14 cellular contexts compared by ENCODE assay signal in the genomic region with DNA sequence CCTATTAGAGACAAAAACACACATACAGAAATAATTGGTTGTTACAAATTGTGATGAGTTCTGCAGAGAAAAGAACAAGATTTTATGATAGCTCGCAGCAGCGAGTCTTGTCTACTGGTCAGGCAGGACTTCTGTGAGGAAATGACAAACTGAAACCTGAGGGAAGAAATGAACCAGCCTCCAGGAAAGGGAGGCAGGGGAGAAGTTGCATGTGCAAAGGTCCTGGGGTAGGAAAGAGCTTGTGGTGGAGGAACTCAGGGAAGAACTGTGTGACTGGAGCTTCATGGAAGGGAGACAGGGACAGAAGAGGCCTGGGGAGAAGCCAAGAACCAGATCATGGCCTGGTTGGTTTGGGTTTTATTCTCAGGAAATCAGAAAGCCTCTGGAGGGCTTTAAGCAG. TPM values are rescaled to one million over a fixed set of nuclear protein-coding genes. Genes with fewer than 3 reads are reported as not detected.
DNase-seq lines count a peak whose midpoint lies in the region; ATAC-seq and TF ChIP-seq lines count a peak whose summit lies in the region.
"Had no signal": no experiment of that assay in that cellular context is flagged by ENCODE, and none has a peak within 500 bp of the region (broad histone marks: within the 10 kb centered on the region; RNA-seq: fewer than 3 reads in every experiment).

No MANE protein-coding gene starts in this region.

- peaks cover 20% of the 10 kb centered on the region for H3F3A ChIP-seq in neural progenitor cell (ENCODE audit: low read depth)

- no peaks in the 10 kb centered on the region for H3K9me3 ChIP-seq in NT2/D1 (ENCODE audit: insufficient read depth, low read length)
- H3K9me3 ChIP-seq in neural progenitor cell (ENCODE audit: low read depth) = no peaks in the 10 kb centered on the region
- H3K9me3 ChIP-seq in trophoblast cell (ENCODE audit: insufficient read depth, low read depth, low read length) = no peaks in the 10 kb centered on the region
- H3K9me3 ChIP-seq: testis had no signal

- H2AFZ ChIP-seq in neural progenitor cell (replicated peaks) (no peak overlapping the region), trophoblast cell (ENCODE audit: insufficient read depth, low read length, poor library complexity) (no peak overlapping the region)

- DNase-seq in activated CD4-positive, alpha-beta T cell treated with anti-CD3 and anti-CD28 coated beads for 36 hours = no peak
- DNase-seq in activated CD4-positive, alpha-beta T cell treated with anti-CD3 and anti-CD28 coated beads, Interleukin-2, amount 50 U/mL, for 1 hour = no peak
- no peak for DNase-seq in NT2/D1 (ENCODE audit: low read depth, low spot score)
- no peak for DNase-seq in central memory CD8-positive, alpha-beta T cell (ENCODE audit: low spot score in 2 of 2)
- DNase-seq in neural progenitor cell (ENCODE audit: low spot score) = no peak
- DNase-seq in NCI-H2171 (lab: John Stamatoyannopoulos, UW) = no peak
- no peak for DNase-seq in hypothalamus (lab: John Stamatoyannopoulos, UW)
- no peak for DNase-seq in trophoblast cell
- DNase-seq: ACHN, DMS79, NCI-H187 treated with DMSO at 0.1 percent for 48 hours, testis had no signal

- POLR2A ChIA-PET in activated CD4-positive, alpha-beta T cell treated with anti-CD3 and anti-CD28 coated beads for 36 hours (lab: Charles Lee) = no interaction called here

- peaks cover 17% of the 10 kb centered on the region for H3K79me2 ChIP-seq in neural progenitor cell (ENCODE audit: low read depth)
- peaks cover 10% of the 10 kb centered on the region for H3K79me2 ChIP-seq in trophoblast cell (ENCODE audit: control insufficient read depth, insufficient read depth, low read length, poor library complexity)

- peaks cover 30% of the 10 kb centered on the region for H4K20me1 ChIP-seq in neural progenitor cell (ENCODE audit: low read depth)

- no peak overlapping the region for H4K8ac ChIP-seq in trophoblast cell (ENCODE audit: low read depth, low read length)

- H3K27me3 Mint-ChIP-seq in activated CD4-positive, alpha-beta T cell treated with anti-CD3 and anti-CD28 coated beads for 36 hours = no peaks in the 10 kb centered on the region
- no peaks in the 10 kb centered on the region for H3K27me3 Mint-ChIP-seq in central memory CD8-positive, alpha-beta T cell
- peaks cover 9% of the 10 kb centered on the region for H3K27me3 Mint-ChIP-seq in neural progenitor cell (ENCODE audit: insufficient read depth, low read depth)

- no peak overlapping the region for H3K14ac ChIP-seq in trophoblast cell (ENCODE audit: low read length)

- peaks cover 8% of the 10 kb centered on the region for H3K4me1 ChIP-seq in NT2/D1 (ENCODE audit: insufficient read depth, insufficient read length)
- H3K4me1 ChIP-seq in neural progenitor cell = peaks cover 7% of the 10 kb centered on the region
- H3K4me1 ChIP-seq in trophoblast cell (ENCODE audit: control insufficient read depth in 1 of 2, insufficient read depth in 2 of 2, low read length in 2 of 2) = peaks cover 5 to 12% of the 10 kb centered on the region in 2 experiments

- intact Hi-C loops in activated CD4-positive, alpha-beta T cell treated with anti-CD3 and anti-CD28 coated beads for 36 hours (cut with DNase I, micrococcal nuclease) = no loop called here

- no peak overlapping the region for H3K18ac ChIP-seq in trophoblast cell (ENCODE audit: low read length)

- H2BK5ac ChIP-seq in trophoblast cell (ENCODE audit: low read depth, low read length, poor library complexity) = no peak overlapping the region

- H2BK12ac ChIP-seq in trophoblast cell (ENCODE audit: low read length) = no peak overlapping the region

- H3K36me3 ChIP-seq in NT2/D1 (ENCODE audit: insufficient read depth, insufficient read length, low read length) = peaks cover 58% of the 10 kb centered on the region
- peaks cover 4% of the 10 kb centered on the region for H3K36me3 ChIP-seq in neural progenitor cell
- peaks cover 41 to 44% of the 10 kb centered on the region in 2 experiments for H3K36me3 ChIP-seq in trophoblast cell (ENCODE audit: control insufficient read depth in 1 of 2, insufficient read depth in 2 of 2, low read length in 2 of 2)

- H3K4me1 Mint-ChIP-seq in activated CD4-positive, alpha-beta T cell treated with anti-CD3 and anti-CD28 coated beads for 36 hours = peaks cover 32% of the 10 kb centered on the region
- H3K4me1 Mint-ChIP-seq in central memory CD8-positive, alpha-beta T cell = peaks cover 32% of the 10 kb centered on the region
- peaks cover 21% of the 10 kb centered on the region for H3K4me1 Mint-ChIP-seq in neural progenitor cell

- CTCF ChIA-PET in activated CD4-positive, alpha-beta T cell treated with anti-CD3 and anti-CD28 coated beads for 36 hours (lab: Charles Lee) = interaction anchor here (0.9 to 1.5 kb wide), 5 partner anchors 18 to 301 kb away, joined by 3 to 7 read pairs (median 3); no protein-coding TSS in a partner anchor

- WGBS in trophoblast cell (ENCODE audit: extremely low coverage, insufficient coverage, insufficient read length) = no CpG with 5 or more reads among the region's 2 CpGs

- H3K27me3 ChIP-seq in NT2/D1 (ENCODE audit: insufficient read depth, insufficient read length) (peaks cover 10% of the 10 kb centered on the region), neural progenitor cell (no peaks in the 10 kb centered on the region), trophoblast cell (ENCODE audit: insufficient read depth, low read length) (no peaks in the 10 kb centered on the region)
- H3K27me3 ChIP-seq: testis had no signal

- H3K9ac ChIP-seq in NT2/D1 (ENCODE audit: insufficient read length, low read depth) = no peak overlapping the region
- H3K9ac ChIP-seq in neural progenitor cell = peak overlapping the region; percentile 61
- H3K9ac ChIP-seq in trophoblast cell (ENCODE audit: low read length) = no peak overlapping the region

- no peak overlapping the region for H3K27ac ChIP-seq in neural progenitor cell
- H3K27ac ChIP-seq in trophoblast cell (ENCODE audit: low read depth, low read length) = no peak overlapping the region

- H4K12ac ChIP-seq in trophoblast cell (ENCODE audit: low read depth, low read length) = no peak overlapping the region

- H3K4me2 ChIP-seq in neural progenitor cell = peak overlapping the region; percentile 88
- no peak overlapping the region for H3K4me2 ChIP-seq in trophoblast cell (ENCODE audit: low read length)

- H3K4ac ChIP-seq in trophoblast cell (ENCODE audit: low read depth, low read length) = no peak overlapping the region

- H3K23ac ChIP-seq in trophoblast cell (ENCODE audit: low read length) = no peak overlapping the region

- H3K36me3 Mint-ChIP-seq in activated CD4-positive, alpha-beta T cell treated with anti-CD3 and anti-CD28 coated beads for 36 hours (ENCODE audit: low read depth) = peaks cover 24% of the 10 kb centered on the region
- H3K36me3 Mint-ChIP-seq in central memory CD8-positive, alpha-beta T cell (ENCODE audit: insufficient read depth) = peaks cover 42% of the 10 kb centered on the region
- H3K36me3 Mint-ChIP-seq in neural progenitor cell = peaks cover 20% of the 10 kb centered on the region

- no peaks in the 10 kb centered on the region for H3K9me3 Mint-ChIP-seq in activated CD4-positive, alpha-beta T cell treated with anti-CD3 and anti-CD28 coated beads for 36 hours (ENCODE audit: low read depth)
- H3K9me3 Mint-ChIP-seq in central memory CD8-positive, alpha-beta T cell = no peaks in the 10 kb centered on the region
- no peaks in the 10 kb centered on the region for H3K9me3 Mint-ChIP-seq in neural progenitor cell

- peak overlapping the region; percentile 65 for H3K27ac Mint-ChIP-seq in activated CD4-positive, alpha-beta T cell treated with anti-CD3 and anti-CD28 coated beads for 36 hours
- peak overlapping the region; percentile 75 for H3K27ac Mint-ChIP-seq in central memory CD8-positive, alpha-beta T cell (ENCODE audit: low read depth)
- H3K27ac Mint-ChIP-seq in neural progenitor cell = no peak overlapping the region

- no peak overlapping the region for H2BK120ac ChIP-seq in trophoblast cell (ENCODE audit: insufficient read depth, low read length, poor library complexity)

- no peak overlapping the region for H2AK5ac ChIP-seq in trophoblast cell (ENCODE audit: low read length)

- peaks cover 12% of the 10 kb centered on the region for H3K79me1 ChIP-seq in trophoblast cell (ENCODE audit: low read length)

- H4K91ac ChIP-seq in trophoblast cell (ENCODE audit: low read depth, low read length) = no peak overlapping the region

- TF ChIP-seq CTCF in neural progenitor cell (IDR thresholded peaks at IDR 0.05) = no peak

- peak overlapping the region; percentile 95 for H3K4me3 Mint-ChIP-seq in activated CD4-positive, alpha-beta T cell treated with anti-CD3 and anti-CD28 coated beads for 36 hours
- peak overlapping the region; percentile 84 for H3K4me3 Mint-ChIP-seq in central memory CD8-positive, alpha-beta T cell
- H3K4me3 Mint-ChIP-seq in neural progenitor cell = peak overlapping the region; percentile 91

- H3K4me3 ChIP-seq in NT2/D1 (ENCODE audit: insufficient read length, low read depth) (peak overlapping the region; percentile 98), neural progenitor cell (peak overlapping the region; percentile 78), trophoblast cell (ENCODE audit: low read depth, low read length) (no peak overlapping the region)

- ATAC-seq in activated CD4-positive, alpha-beta T cell treated with anti-CD3 and anti-CD28 coated beads for 36 hours = no peak
- no peak for ATAC-seq in central memory CD8-positive, alpha-beta T cell (replicated peaks; ENCODE audit: extremely low read depth, poor library complexity, severe bottlenecking)

RNA-seq across cellular contexts. Expression of a gene that starts 1.7 kb away (rescaled TPM):
- total RNA-seq in activated CD4-positive, alpha-beta T cell treated with anti-CD3 and anti-CD28 coated beads for 36 hours = 10 to 100 TPM; 28.2 to 29.4 TPM
- 10.6 and 38.2 TPM in 2 replicates for total RNA-seq in neural progenitor cell (ENCODE audit: low replicate concordance)
- 28.2 and 28.4 TPM in 2 replicates for polyA plus RNA-seq in trophoblast cell (2013)

RNA-seq across cellular contexts. Expression of a gene that starts 9.2 kb away (rescaled TPM):
- total RNA-seq in activated CD4-positive, alpha-beta T cell treated with anti-CD3 and anti-CD28 coated beads for 36 hours = 100 to 1,000 TPM; 114 to 147 TPM
- 54.0 and 85.5 TPM in 2 replicates for total RNA-seq in neural progenitor cell (ENCODE audit: low replicate concordance)
- 160 and 162 TPM in 2 replicates for polyA plus RNA-seq in trophoblast cell (2013)

RNA-seq across cellular contexts. Expression of a gene that starts 18.8 kb away (rescaled TPM):
- total RNA-seq in activated CD4-positive, alpha-beta T cell treated with anti-CD3 and anti-CD28 coated beads for 36 hours = 1 to 10 TPM; 1.3 to 1.6 TPM
- 5.6 and 5.7 TPM in 2 replicates for total RNA-seq in neural progenitor cell (ENCODE audit: low replicate concordance)
- polyA plus RNA-seq in trophoblast cell (2013) = 4.7 and 5.3 TPM in 2 replicates
- total RNA-seq: bronchial epithelial cell had no signal

RNA-seq across cellular contexts. Expression of a gene that starts 29.7 kb away (rescaled TPM):
- 10 to 100 TPM; 47.5 to 49.8 TPM for total RNA-seq in activated CD4-positive, alpha-beta T cell treated with anti-CD3 and anti-CD28 coated beads for 36 hours
- total RNA-seq in neural progenitor cell (ENCODE audit: low replicate concordance) = 19.0 and 41.0 TPM in 2 replicates
- polyA plus RNA-seq in trophoblast cell (2013) = 225 and 238 TPM in 2 replicates

RNA-seq across cellular contexts. Expression of a gene that starts 32.5 kb away (rescaled TPM):
- not detected for total RNA-seq in activated CD4-positive, alpha-beta T cell treated with anti-CD3 and anti-CD28 coated beads for 36 hours
- 0.03 TPM in 1 of 2 replicates, not detected in the other for total RNA-seq in neural progenitor cell (ENCODE audit: low replicate concordance)
- polyA plus RNA-seq in trophoblast cell (2013) = 0.10 and 0.12 TPM in 2 replicates
- total RNA-seq: bronchial epithelial cell, lung microvascular endothelial cell had no signal
